In the genomic region with DNA sequence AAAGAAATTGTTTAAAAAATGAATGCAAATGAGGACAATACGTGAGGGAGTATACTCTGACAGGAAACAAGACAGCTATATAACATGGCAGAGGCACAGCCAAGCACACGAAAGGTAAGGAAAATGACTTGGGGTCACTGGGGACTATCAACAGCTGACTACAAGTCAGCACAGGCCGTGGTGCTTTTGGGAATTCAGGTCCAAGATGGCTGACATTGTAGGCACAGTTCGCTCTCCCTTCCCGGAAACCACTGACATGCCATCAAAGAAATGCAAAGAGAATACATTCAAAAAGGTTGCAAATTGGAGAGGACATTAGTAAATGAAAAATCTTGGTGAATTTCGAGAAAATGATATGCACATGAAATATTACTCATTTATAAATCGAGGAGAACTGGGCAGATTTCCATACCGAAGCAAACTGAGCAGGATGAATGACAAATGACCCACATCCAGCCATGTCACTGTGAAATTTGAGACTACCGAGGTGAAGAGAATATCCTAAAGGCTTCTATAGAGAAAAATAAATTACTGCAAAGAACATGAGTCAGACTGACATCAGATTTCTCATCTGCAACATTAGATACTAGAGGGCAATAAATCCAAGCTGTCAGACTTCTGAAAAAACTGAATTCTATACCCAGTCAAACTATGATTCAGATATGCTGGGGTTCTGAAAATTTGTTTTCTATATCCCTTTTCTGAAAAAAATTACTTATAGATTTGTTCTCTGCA, we compare ENCODE assay signal across 1 cellular context.
TF ChIP-seq lines count a peak whose summit lies in the region.

No MANE protein-coding gene starts in this region.

TF ChIP-seq in GM23338, 12 proteins besides CTCF, POLR2A, EP300 and RAD21 (continued from another document):
- TF ChIP-seq REST (IDR thresholded peaks at IDR 0.05; ENCODE audit: unreplicated experiment) (no peak), CREB1 (CRISPR knock-in tag; IDR thresholded peaks at IDR 0.05; ENCODE audit: low read depth) (no peak), NANOG (IDR thresholded peaks at IDR 0.05; ENCODE audit: borderline replicate concordance) (no peak)
- TF ChIP-seq, protein P1, sequence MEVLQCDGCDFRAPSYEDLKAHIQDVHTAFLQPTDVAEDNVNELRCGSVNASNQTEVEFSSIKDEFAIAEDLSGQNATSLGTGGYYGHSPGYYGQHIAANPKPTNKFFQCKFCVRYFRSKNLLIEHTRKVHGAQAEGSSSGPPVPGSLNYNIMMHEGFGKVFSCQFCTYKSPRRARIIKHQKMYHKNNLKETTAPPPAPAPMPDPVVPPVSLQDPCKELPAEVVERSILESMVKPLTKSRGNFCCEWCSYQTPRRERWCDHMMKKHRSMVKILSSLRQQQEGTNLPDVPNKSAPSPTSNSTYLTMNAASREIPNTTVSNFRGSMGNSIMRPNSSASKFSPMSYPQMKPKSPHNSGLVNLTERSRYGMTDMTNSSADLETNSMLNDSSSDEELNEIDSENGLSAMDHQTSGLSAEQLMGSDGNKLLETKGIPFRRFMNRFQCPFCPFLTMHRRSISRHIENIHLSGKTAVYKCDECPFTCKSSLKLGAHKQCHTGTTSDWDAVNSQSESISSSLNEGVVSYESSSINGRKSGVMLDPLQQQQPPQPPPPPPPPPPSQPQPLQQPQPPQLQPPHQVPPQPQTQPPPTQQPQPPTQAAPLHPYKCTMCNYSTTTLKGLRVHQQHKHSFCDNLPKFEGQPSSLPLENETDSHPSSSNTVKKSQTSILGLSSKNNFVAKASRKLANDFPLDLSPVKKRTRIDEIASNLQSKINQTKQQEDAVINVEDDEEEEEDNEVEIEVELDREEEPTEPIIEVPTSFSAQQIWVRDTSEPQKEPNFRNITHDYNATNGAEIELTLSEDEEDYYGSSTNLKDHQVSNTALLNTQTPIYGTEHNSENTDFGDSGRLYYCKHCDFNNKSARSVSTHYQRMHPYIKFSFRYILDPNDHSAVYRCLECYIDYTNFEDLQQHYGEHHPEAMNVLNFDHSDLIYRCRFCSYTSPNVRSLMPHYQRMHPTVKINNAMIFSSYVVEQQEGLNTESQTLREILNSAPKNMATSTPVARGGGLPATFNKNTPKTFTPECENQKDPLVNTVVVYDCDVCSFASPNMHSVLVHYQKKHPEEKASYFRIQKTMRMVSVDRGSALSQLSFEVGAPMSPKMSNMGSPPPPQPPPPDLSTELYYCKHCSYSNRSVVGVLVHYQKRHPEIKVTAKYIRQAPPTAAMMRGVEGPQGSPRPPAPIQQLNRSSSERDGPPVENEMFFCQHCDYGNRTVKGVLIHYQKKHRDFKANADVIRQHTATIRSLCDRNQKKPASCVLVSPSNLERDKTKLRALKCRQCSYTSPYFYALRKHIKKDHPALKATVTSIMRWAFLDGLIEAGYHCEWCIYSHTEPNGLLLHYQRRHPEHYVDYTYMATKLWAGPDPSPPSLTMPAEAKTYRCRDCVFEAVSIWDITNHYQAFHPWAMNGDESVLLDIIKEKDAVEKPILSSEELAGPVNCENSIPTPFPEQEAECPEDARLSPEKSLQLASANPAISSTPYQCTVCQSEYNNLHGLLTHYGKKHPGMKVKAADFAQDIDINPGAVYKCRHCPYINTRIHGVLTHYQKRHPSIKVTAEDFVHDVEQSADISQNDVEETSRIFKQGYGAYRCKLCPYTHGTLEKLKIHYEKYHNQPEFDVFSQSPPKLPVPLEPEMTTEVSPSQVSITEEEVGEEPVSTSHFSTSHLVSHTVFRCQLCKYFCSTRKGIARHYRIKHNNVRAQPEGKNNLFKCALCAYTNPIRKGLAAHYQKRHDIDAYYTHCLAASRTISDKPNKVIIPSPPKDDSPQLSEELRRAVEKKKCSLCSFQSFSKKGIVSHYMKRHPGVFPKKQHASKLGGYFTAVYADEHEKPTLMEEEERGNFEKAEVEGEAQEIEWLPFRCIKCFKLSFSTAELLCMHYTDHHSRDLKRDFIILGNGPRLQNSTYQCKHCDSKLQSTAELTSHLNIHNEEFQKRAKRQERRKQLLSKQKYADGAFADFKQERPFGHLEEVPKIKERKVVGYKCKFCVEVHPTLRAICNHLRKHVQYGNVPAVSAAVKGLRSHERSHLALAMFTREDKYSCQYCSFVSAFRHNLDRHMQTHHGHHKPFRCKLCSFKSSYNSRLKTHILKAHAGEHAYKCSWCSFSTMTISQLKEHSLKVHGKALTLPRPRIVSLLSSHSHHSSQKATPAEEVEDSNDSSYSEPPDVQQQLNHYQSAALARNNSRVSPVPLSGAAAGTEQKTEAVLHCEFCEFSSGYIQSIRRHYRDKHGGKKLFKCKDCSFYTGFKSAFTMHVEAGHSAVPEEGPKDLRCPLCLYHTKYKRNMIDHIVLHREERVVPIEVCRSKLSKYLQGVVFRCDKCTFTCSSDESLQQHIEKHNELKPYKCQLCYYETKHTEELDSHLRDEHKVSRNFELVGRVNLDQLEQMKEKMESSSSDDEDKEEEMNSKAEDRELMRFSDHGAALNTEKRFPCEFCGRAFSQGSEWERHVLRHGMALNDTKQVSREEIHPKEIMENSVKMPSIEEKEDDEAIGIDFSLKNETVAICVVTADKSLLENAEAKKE (CRISPR knock-in tag; IDR thresholded peaks at IDR 0.05) = no peak
